ENCODE assay signal across 9 cellular contexts in genomic region chr2:169362346-169363026, GRCh38. TPM values are rescaled to one million over a fixed set of nuclear protein-coding genes. Genes with fewer than 3 reads are reported as not detected.
DNase-seq lines count a peak whose midpoint lies in the region; ATAC-seq and TF ChIP-seq lines count a peak whose summit lies in the region.
"Had no signal": no experiment of that assay in that cellular context is flagged by ENCODE, and none has a peak within 500 bp of the region (broad histone marks: within the 10 kb centered on the region; RNA-seq: fewer than 3 reads in every experiment).

Gene LRP2, minus strand, starts transcription at chr2:169362534. Its CDS starts 135 bp downstream, at chr2:169362399.

- no peaks in the 10 kb centered on the region for H3K9me3 ChIP-seq in lung (ENCODE audit: control insufficient read depth in 2 of 2, insufficient read depth in 1 of 2, low read length in 1 of 2)

- H3K4me1 Mint-ChIP-seq in stimulated activated naive B cell treated with anti-CD40 and anti-IgM and Interleukin-4, amounts not matched to agents 10 μg/mL and 1 μg/mL and 100 μg/mL, for 72 hours: peaks cover 35 to 45% of the 10 kb centered on the region in 2 donors

- no peaks in the 10 kb centered on the region for H3K27me3 ChIP-seq in lung (ENCODE audit: control insufficient read depth, insufficient read depth)

- H3K36me3 Mint-ChIP-seq in stimulated activated naive B cell treated with anti-CD40 and anti-IgM and Interleukin-4, amounts not matched to agents 10 μg/mL and 1 μg/mL and 100 μg/mL, for 72 hours: no peaks in the 10 kb centered on the region

- DNase-seq in GM12865 (ENCODE audit: low read depth): peak; percentile 3
- DNase-seq in SKM-1 treated with dmso at 0.1 percent for 144 hours (lab: John Stamatoyannopoulos, UW; ENCODE audit: unreplicated experiment): peak; percentile 13
- DNase-seq in coronary artery (ENCODE audit: low spot score): no peak
- DNase-seq in lung (ENCODE audit: low spot score): peak; percentile 36
- DNase-seq in stimulated activated naive B cell treated with anti-CD40 and anti-IgM and Interleukin-4, amounts not matched to agents 10 μg/mL and 1 μg/mL and 100 μg/mL, for 72 hours: no peak
- DNase-seq in effector CD4-positive, alpha-beta T cell: no peak

- peak within 1 kb of the TSS; percentile 81 to 82 for H3K4me3 Mint-ChIP-seq in stimulated activated naive B cell treated with anti-CD40 and anti-IgM and Interleukin-4, amounts not matched to agents 10 μg/mL and 1 μg/mL and 100 μg/mL, for 72 hours

- H3K27ac ChIP-seq in coronary artery (no peak within 1 kb of the TSS), lung (ENCODE audit: low read depth in 1 of 2, low read length in 1 of 2) (peak within 1 kb of the TSS in 1 of 2 donors; percentile 25)

- H3K27me3 Mint-ChIP-seq in stimulated activated naive B cell treated with anti-CD40 and anti-IgM and Interleukin-4, amounts not matched to agents 10 μg/mL and 1 μg/mL and 100 μg/mL, for 72 hours: peaks cover 51 to 62% of the 10 kb centered on the region in 2 donors

- H3K27ac Mint-ChIP-seq in stimulated activated naive B cell treated with anti-CD40 and anti-IgM and Interleukin-4, amounts not matched to agents 10 μg/mL and 1 μg/mL and 100 μg/mL, for 72 hours: peak within 1 kb of the TSS; percentile 70

- H3K9me3 Mint-ChIP-seq in stimulated activated naive B cell treated with anti-CD40 and anti-IgM and Interleukin-4, amounts not matched to agents 10 μg/mL and 1 μg/mL and 100 μg/mL, for 72 hours: peaks cover 0 to 1% of the 10 kb centered on the region in 2 donors

- no peaks in the 10 kb centered on the region for H3K36me3 ChIP-seq in lung (ENCODE audit: control insufficient read depth in 2 of 2, insufficient read depth in 2 of 2, low read length in 2 of 2)

- 1% methylated on average over 63 of the region's 63 CpGs for WGBS in lung, 2 donors

- ATAC-seq in lung (ENCODE audit: insufficient read depth, low FRiP score): no peak
- ATAC-seq in stimulated activated naive B cell treated with anti-CD40 and anti-IgM and Interleukin-4, amounts not matched to agents 10 μg/mL and 1 μg/mL and 100 μg/mL, for 72 hours (replicated peaks): peak; percentile 15 to 35
- ATAC-seq in GM18868 (IDR thresholded peaks at IDR 0.05; ENCODE audit: unreplicated experiment): no peak
- no peak for ATAC-seq in GM21423 (IDR thresholded peaks at IDR 0.05; ENCODE audit: unreplicated experiment)

- H3K4me1 ChIP-seq in lung (ENCODE audit: control insufficient read depth in 2 of 2, insufficient read depth in 2 of 2, low read length in 2 of 2): peaks cover 0 to 21% of the 10 kb centered on the region in 2 donors

- TF ChIP-seq CTCF in GM12865 (IDR thresholded peaks at IDR 0.05; ENCODE audit: insufficient read depth, low read depth, low read length, missing control alignments): no peak
- TF ChIP-seq CTCF in coronary artery (IDR thresholded peaks at IDR 0.05): no peak
- no peak for TF ChIP-seq CTCF in lung (IDR thresholded peaks at IDR 0.05; ENCODE audit: control extremely low read depth, extremely low read depth)

- H3K4me3 ChIP-seq in GM12865 (ENCODE audit: low read depth, low read length) (peak within 1 kb of the TSS; percentile 55), coronary artery (peak within 1 kb of the TSS; percentile 81), lung (peak within 1 kb of the TSS; percentile 41)

RNA-seq across cellular contexts. Expression of gene LRP2, which starts in this region (rescaled TPM):
- total RNA-seq in lung: 10 to 100 TPM; 25.8 to 39.5 TPM
- polyA plus RNA-seq in lung: 1 to 10 TPM; 2.4 to 5.9 TPM
- total RNA-seq: RPMI7951 had no signal

Comparison
In these comparisons a context has a peak if more than half of its experiments do, and no peak if none do; other contexts are left out.
1. DNase-seq: peak in GM12865 (single experiment), SKM-1 treated with dmso at 0.1 percent for 144 hours (single experiment) and lung (single experiment); none in coronary artery (single experiment), stimulated activated naive B cell treated with anti-CD40 and anti-IgM and Interleukin-4, amounts not matched to agents 10 μg/mL and 1 μg/mL and 100 μg/mL, for 72 hours (single experiment) and effector CD4-positive, alpha-beta T cell (single experiment).
2. ATAC-seq: peak in stimulated activated naive B cell treated with anti-CD40 and anti-IgM and Interleukin-4, amounts not matched to agents 10 μg/mL and 1 μg/mL and 100 μg/mL, for 72 hours (2 of 2); none in lung (single experiment), GM18868 (single experiment) and GM21423 (single experiment).
3. Peak in every context shown above with its lines, with median percentiles within 50 percentile points of each other: H3K4me3 ChIP-seq.